8 cellular contexts compared by ENCODE assay signal in genomic region chr7:149497467-149498261, GRCh38. TPM values are rescaled to one million over a fixed set of nuclear protein-coding genes. Genes with fewer than 3 reads are reported as not detected.
A peak's percentile ranks its signal among the peaks of the same experiment; 100 is the strongest.
DNase-seq lines count a peak whose midpoint lies in the region; ATAC-seq and TF ChIP-seq lines count a peak whose summit lies in the region.

Gene ZNF746 (minus strand): TSS chr7:149497809. CDS start chr7:149497536, 273 bp downstream.

- H3K9me3 ChIP-seq in lower lobe of right lung = no peaks in the 10 kb centered on the region

- peaks cover 6% of the 10 kb centered on the region for H3K27me3 ChIP-seq in BJ (ENCODE audit: control insufficient read depth, insufficient read depth, low read length)
- H3K27me3 ChIP-seq in lower lobe of right lung (ENCODE audit: low read depth) = no peaks in the 10 kb centered on the region

- H3K36me3 Mint-ChIP-seq in activated CD4-positive, alpha-beta memory T cell treated with anti-CD3 and anti-CD28 coated beads for 36 hours = peaks cover 18% of the 10 kb centered on the region

- peaks cover 30% of the 10 kb centered on the region for H3K4me1 Mint-ChIP-seq in activated CD4-positive, alpha-beta memory T cell treated with anti-CD3 and anti-CD28 coated beads for 36 hours (ENCODE audit: low read depth)

- DNase-seq in BJ (ENCODE audit: low read depth) (no peak), NCI-H510A treated with DMSO at 0.1 percent for 48 hours (lab: John Stamatoyannopoulos, UW) (peak; percentile 35), ecto neural progenitor cell (ENCODE audit: low spot score) (peak; percentile 92), lower lobe of right lung (peak; percentile 92)
- peak; percentile 89 for DNase-seq in activated CD4-positive, alpha-beta memory T cell treated with anti-CD3 and anti-CD28 coated beads for 36 hours
- DNase-seq in stimulated activated CD4-positive, alpha-beta T cell treated with anti-CD3 and anti-CD28 coated beads, TNF-alpha, amount 100 ng/mL, for 1 hour (ENCODE audit: low read depth in 3 of 3, low spot score in 1 of 3) = peak; percentile 55 to 69 (median 61)

- peak within 1 kb of the TSS; percentile 83 for H3K27ac ChIP-seq in lower lobe of right lung

- CTCF ChIA-PET in BJ (lab: Yijun Ruan, JAX) = no interaction called here
- CTCF ChIA-PET in activated CD4-positive, alpha-beta memory T cell treated with anti-CD3 and anti-CD28 coated beads for 36 hours (lab: Charles Lee) = no interaction called here

- POLR2A ChIA-PET in BJ (lab: Charles Lee) = no interaction called here
- POLR2A ChIA-PET in activated CD4-positive, alpha-beta memory T cell treated with anti-CD3 and anti-CD28 coated beads for 36 hours (lab: Charles Lee) = no interaction called here

- peak; percentile 46 for TF ChIP-seq CTCF in BJ (IDR thresholded peaks at IDR 0.05; ENCODE audit: insufficient read depth, low read depth, low read length)
- peak; percentile 37 for TF ChIP-seq CTCF in lower lobe of right lung (IDR thresholded peaks at IDR 0.05)

- intact Hi-C loops in activated CD4-positive, alpha-beta memory T cell treated with anti-CD3 and anti-CD28 coated beads for 36 hours (cut with micrococcal nuclease) = loop anchor here (1.0 to 10.0 kb wide), 6 partner anchors 37 to 353 kb away; partner anchors contain the start of genes ZNF398 and ZNF783
- intact Hi-C loops in lower lobe of right lung (cut with DNase I) = no loop called here

- peak within 1 kb of the TSS; percentile 98 for H3K4me3 Mint-ChIP-seq in activated CD4-positive, alpha-beta memory T cell treated with anti-CD3 and anti-CD28 coated beads for 36 hours

- peaks cover 2% of the 10 kb centered on the region for H3K27me3 Mint-ChIP-seq in activated CD4-positive, alpha-beta memory T cell treated with anti-CD3 and anti-CD28 coated beads for 36 hours

- peak within 1 kb of the TSS; percentile 94 for H3K27ac Mint-ChIP-seq in activated CD4-positive, alpha-beta memory T cell treated with anti-CD3 and anti-CD28 coated beads for 36 hours

- H3K36me3 ChIP-seq in BJ (ENCODE audit: control insufficient read depth, insufficient read depth, low read length) = peaks cover 10% of the 10 kb centered on the region
- H3K36me3 ChIP-seq in lower lobe of right lung = peaks cover 16% of the 10 kb centered on the region

- peak; percentile 94 for ATAC-seq in GM19023 (IDR thresholded peaks at IDR 0.05; ENCODE audit: unreplicated experiment)
- peak; percentile 97 for ATAC-seq in HG03196 (IDR thresholded peaks at IDR 0.05; ENCODE audit: unreplicated experiment)
- ATAC-seq in lower lobe of right lung = peak; percentile 95 to 96

- peak within 1 kb of the TSS; percentile 61 for H3K4me3 ChIP-seq in BJ (ENCODE audit: low read depth, low read length)
- peak within 1 kb of the TSS; percentile 65 for H3K4me3 ChIP-seq in lower lobe of right lung

- peaks cover 26% of the 10 kb centered on the region for H3K4me1 ChIP-seq in lower lobe of right lung

- H3K9me3 Mint-ChIP-seq in activated CD4-positive, alpha-beta memory T cell treated with anti-CD3 and anti-CD28 coated beads for 36 hours = no peaks in the 10 kb centered on the region

RNA-seq across cellular contexts. Expression of gene ZNF746, which starts in this region (rescaled TPM):
- 4.4 and 5.4 TPM in 2 replicates for polyA plus RNA-seq in BJ (2011; rRNA removed)
- polyA minus RNA-seq in BJ (2011; rRNA and poly(A)+ RNA removed) = 8.7 and 11.8 TPM in 2 replicates
- total RNA-seq in activated CD4-positive, alpha-beta memory T cell treated with anti-CD3 and anti-CD28 coated beads for 36 hours = 10 to 100 TPM; 13.5 to 14.9 TPM
- 20.6 TPM for total RNA-seq in lower lobe of right lung
